ENCODE assay signal across 26 cellular contexts in the genomic region with DNA sequence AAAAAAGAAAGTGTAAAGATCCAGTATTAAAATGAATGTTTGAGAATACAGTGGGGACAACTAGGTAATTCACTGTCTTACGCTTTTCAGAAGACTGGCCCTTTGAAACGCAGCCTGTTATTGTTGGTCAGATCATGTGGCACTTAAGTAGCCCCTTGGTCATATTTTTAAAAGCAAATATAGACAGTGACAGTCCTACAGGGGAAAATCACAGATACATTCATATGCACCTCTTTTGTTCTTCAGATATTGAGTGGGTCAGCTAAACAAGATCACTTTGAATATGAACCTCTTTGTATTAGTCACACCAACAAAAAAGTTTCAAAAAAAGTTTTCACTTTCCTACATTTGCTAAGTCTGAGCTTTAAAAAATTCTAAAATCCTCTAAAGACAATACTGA. TPM values are rescaled to one million over a fixed set of nuclear protein-coding genes. Genes with fewer than 3 reads are reported as not detected.
DNase-seq lines count a peak whose midpoint lies in the region; ATAC-seq, FAIRE-seq and TF ChIP-seq lines count a peak whose summit lies in the region.
"Had no signal": no experiment of that assay in that cellular context is flagged by ENCODE, and none has a peak within 500 bp of the region (broad histone marks: within the 10 kb centered on the region; RNA-seq: fewer than 3 reads in every experiment).

No MANE protein-coding gene starts in this region.

- TF ChIP-seq EP300 in tibial nerve (IDR thresholded peaks at IDR 0.05), result no peak

- WGBS in tibial nerve, 2 donors, result 100% methylated on average over 2 of the region's 2 CpGs

- no peaks in the 10 kb centered on the region for H3K9me3 ChIP-seq in tibial nerve
- H3K9me3 ChIP-seq: breast epithelium, uterus had no signal

- H3K4me1 ChIP-seq in tibial nerve, result peaks cover 0 to 5% (median 0%) of the 10 kb centered on the region in 4 donors
- H3K4me1 ChIP-seq: BLaER1 treated with 17β-estradiol and CSF1 and Interleukin-3, amounts not matched to agents 10 nM and 100 nM; breast epithelium; uterus had no signal

- H3K27me3 Mint-ChIP-seq in activated T-cell treated with anti-CD3 and anti-CD28 coated beads, Interleukin-2, amount 50 U/mL, for 72 hours (ENCODE audit: low read depth), result no peaks in the 10 kb centered on the region
- no peaks in the 10 kb centered on the region for H3K27me3 Mint-ChIP-seq in stimulated activated memory B cell treated with anti-CD40 and anti-IgM and Interleukin-4, amounts not matched to agents 10 μg/mL and 1 μg/mL and 100 μg/mL, for 72 hours
- H3K27me3 Mint-ChIP-seq: T-cell had no signal

- H3K27me3 ChIP-seq in tibial nerve, result no peaks in the 10 kb centered on the region
- H3K27me3 ChIP-seq: BLaER1 treated with 17β-estradiol and CSF1 and Interleukin-3, amounts not matched to agents 10 nM and 100 nM; breast epithelium; uterus had no signal

- peaks cover 8 to 14% of the 10 kb centered on the region in 2 donors for H3K36me3 Mint-ChIP-seq in activated T-cell treated with anti-CD3 and anti-CD28 coated beads, Interleukin-2, amount 50 U/mL, for 72 hours (ENCODE audit: insufficient read depth in 2 of 2)
- H3K36me3 Mint-ChIP-seq in stimulated activated memory B cell treated with anti-CD40 and anti-IgM and Interleukin-4, amounts not matched to agents 10 μg/mL and 1 μg/mL and 100 μg/mL, for 72 hours, result peaks cover 35% of the 10 kb centered on the region

- no peak for TF ChIP-seq POLR2A in tibial nerve (IDR thresholded peaks at IDR 0.05)

- H3K4me3 ChIP-seq in tibial nerve, result no peak overlapping the region
- H3K4me3 ChIP-seq: BLaER1 treated with 17β-estradiol and CSF1 and Interleukin-3, amounts not matched to agents 10 nM and 100 nM; breast epithelium; PC-9; uterus had no signal

- no peak for TF ChIP-seq CTCF in tibial nerve (IDR thresholded peaks at IDR 0.05)

- H3K27ac Mint-ChIP-seq in activated T-cell treated with anti-CD3 and anti-CD28 coated beads, Interleukin-2, amount 50 U/mL, for 72 hours, result peak overlapping the region; percentile 99
- H3K27ac Mint-ChIP-seq in stimulated activated memory B cell treated with anti-CD40 and anti-IgM and Interleukin-4, amounts not matched to agents 10 μg/mL and 1 μg/mL and 100 μg/mL, for 72 hours, result peak overlapping the region; percentile 100

- H3K9me3 Mint-ChIP-seq in activated T-cell treated with anti-CD3 and anti-CD28 coated beads, Interleukin-2, amount 50 U/mL, for 72 hours, result peaks cover 4 to 6% of the 10 kb centered on the region in 2 donors
- peaks cover 2% of the 10 kb centered on the region for H3K9me3 Mint-ChIP-seq in stimulated activated memory B cell treated with anti-CD40 and anti-IgM and Interleukin-4, amounts not matched to agents 10 μg/mL and 1 μg/mL and 100 μg/mL, for 72 hours
- H3K9me3 Mint-ChIP-seq: T-cell had no signal

- peak; percentile 24 to 42 for ATAC-seq in activated T-cell treated with anti-CD3 and anti-CD28 coated beads, Interleukin-2, amount 50 U/mL, for 72 hours (replicated peaks in 1 of 2)
- peak; percentile 53 for ATAC-seq in GM21529 (IDR thresholded peaks at IDR 0.05; ENCODE audit: unreplicated experiment)
- ATAC-seq in HG03432 (IDR thresholded peaks at IDR 0.05; ENCODE audit: unreplicated experiment), result peak; percentile 55
- ATAC-seq in stimulated activated memory B cell treated with anti-CD40 and anti-IgM and Interleukin-4, amounts not matched to agents 10 μg/mL and 1 μg/mL and 100 μg/mL, for 72 hours, result no peak
- no peak for ATAC-seq in HG03571 (IDR thresholded peaks at IDR 0.05; ENCODE audit: unreplicated experiment)
- ATAC-seq: T-cell had no signal

- H3K4me3 Mint-ChIP-seq in activated T-cell treated with anti-CD3 and anti-CD28 coated beads, Interleukin-2, amount 50 U/mL, for 72 hours, result peak overlapping the region; percentile 46 to 66
- no peak overlapping the region for H3K4me3 Mint-ChIP-seq in stimulated activated memory B cell treated with anti-CD40 and anti-IgM and Interleukin-4, amounts not matched to agents 10 μg/mL and 1 μg/mL and 100 μg/mL, for 72 hours
- H3K4me3 Mint-ChIP-seq: T-cell had no signal

- H3K36me3 ChIP-seq in tibial nerve, result peaks cover 0 to 22% (median 0%) of the 10 kb centered on the region in 3 donors
- H3K36me3 ChIP-seq: breast epithelium, uterus had no signal

- DNase-seq in activated T-cell treated with anti-CD3 and anti-CD28 coated beads, Interleukin-2, amount 50 U/mL, for 72 hours, result no peak
- no peak for DNase-seq in activated T-cell treated with anti-CD3 and anti-CD28 coated beads, Interleukin-2, amount 50 U/mL, for 48 hours
- DNase-seq in frontal cortex (ENCODE audit: low spot score in 2 of 2) (no peak), tibial nerve (ENCODE audit: low spot score in 2 of 2) (no peak)
- DNase-seq: activated CD4-positive, alpha-beta T cell treated with anti-CD3 and anti-CD28 coated beads for 48 hours; cortex of kidney; mesenchymal stem cell; NCI-H1092 treated with DMSO at 0.1 percent for 48 hours; NCI-H2029; NCI-H345; occipital lobe; PC-9; retina; SIG-M5; substantia nigra; T-cell; uterus had no signal

- H3K4me1 Mint-ChIP-seq in activated T-cell treated with anti-CD3 and anti-CD28 coated beads, Interleukin-2, amount 50 U/mL, for 72 hours (ENCODE audit: low read depth), result peaks cover 97% of the 10 kb centered on the region
- peaks cover 84% of the 10 kb centered on the region for H3K4me1 Mint-ChIP-seq in stimulated activated memory B cell treated with anti-CD40 and anti-IgM and Interleukin-4, amounts not matched to agents 10 μg/mL and 1 μg/mL and 100 μg/mL, for 72 hours

- FAIRE-seq in frontal cortex (lab: Jason Lieb, UNC), result no peak
- FAIRE-seq: D721Med, TTC549 had no signal

- H3K27ac ChIP-seq in tibial nerve, result no peak overlapping the region
- H3K27ac ChIP-seq: BLaER1 treated with 17β-estradiol and CSF1 and Interleukin-3, amounts not matched to agents 10 nM and 100 nM; breast epithelium; PC-9; uterus had no signal

RNA-seq across cellular contexts. Expression of gene TIGIT, which starts 36.0 kb away (rescaled TPM):
- 10 to 100 TPM; 77.2 to 80.2 TPM for total RNA-seq in activated T-cell treated with anti-CD3 and anti-CD28 coated beads, Interleukin-2, amount 50 U/mL, for 72 hours
- total RNA-seq in frontal cortex (not detected), tibial nerve (1 to 10 TPM in 1 of 4 donors, under 1 TPM in 2, not detected in 1; 0.42 to 3.9 (median 0.60) TPM)
- total RNA-seq: LHCN-M2, occipital lobe, PC-9 had no signal

Comparison
In these comparisons a context has a peak if more than half of its experiments do, and no peak if none do; other contexts are left out.
1. ATAC-seq: peak in activated T-cell treated with anti-CD3 and anti-CD28 coated beads, Interleukin-2, amount 50 U/mL, for 72 hours (2 of 2), GM21529 (single experiment) and HG03432 (single experiment); none in stimulated activated memory B cell treated with anti-CD40 and anti-IgM and Interleukin-4, amounts not matched to agents 10 μg/mL and 1 μg/mL and 100 μg/mL, for 72 hours (single experiment) and HG03571 (single experiment).
2. RNA of gene TIGIT, which starts 36.0 kb away (total RNA-seq): 77.2 to 80.2 TPM in activated T-cell treated with anti-CD3 and anti-CD28 coated beads, Interleukin-2, amount 50 U/mL, for 72 hours; 0.42 to 3.9 TPM in tibial nerve and not detected in frontal cortex (single experiment); every median in the first group is over 10 times any median in the second.